22 cellular contexts compared by ENCODE assay signal in the genomic region with DNA sequence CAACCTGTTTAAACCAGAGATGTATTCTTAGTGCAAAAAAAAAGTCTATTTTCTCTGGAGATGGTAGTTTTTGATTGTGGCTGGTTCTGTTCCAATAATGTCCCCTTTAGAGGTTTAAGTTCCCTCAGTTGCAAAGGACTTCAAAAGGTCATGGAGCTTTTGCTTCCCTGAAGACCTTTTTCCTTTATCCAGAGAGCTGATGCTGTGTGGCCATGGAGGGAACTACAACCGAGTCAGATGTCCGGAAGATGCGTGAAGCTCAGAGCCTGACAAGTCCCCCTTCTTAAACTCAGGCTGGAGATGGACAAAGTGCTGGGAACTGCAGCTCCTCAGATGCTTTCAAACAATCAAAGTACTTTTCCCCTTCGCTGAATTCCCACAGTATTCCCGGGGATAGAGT.
DNase-seq lines count a peak whose midpoint lies in the region; ATAC-seq, FAIRE-seq and TF ChIP-seq lines count a peak whose summit lies in the region.
"Had no signal": no experiment of that assay in that cellular context is flagged by ENCODE, and none has a peak within 500 bp of the region (broad histone marks: within the 10 kb centered on the region; RNA-seq: fewer than 3 reads in every experiment).

No MANE protein-coding gene starts in this region.

- intact Hi-C loops in mammary epithelial cell (cut with micrococcal nuclease): no loop called here

- no peak overlapping the region for H3K4me2 ChIP-seq in mammary epithelial cell (ENCODE audit: insufficient read depth, low read depth, low read length)

- H2AFZ ChIP-seq in mammary epithelial cell (ENCODE audit: low read depth, low read length): no peak overlapping the region

- FAIRE-seq in urothelium cell line (lab: Jason Lieb, UNC): no peak
- FAIRE-seq in frontal cortex (lab: Jason Lieb, UNC): no peak
- FAIRE-seq: bronchial epithelial cell had no signal

- in situ Hi-C loops in T47D (cut with HindIII; ENCODE audit: low pct_unique_long_range_greater_than_20kb, low sequenced_read_pairs) (no loop called here), mammary epithelial cell (cut with MboI; ENCODE audit: low sequenced_read_pairs in 2 of 2) (no loop called here)

- no peak overlapping the region for H3K4me3 ChIP-seq in mammary epithelial cell (replicated peaks in 1 of 3; ENCODE audit: insufficient read depth in 1 of 3, low read depth in 2 of 3, low read length in 3 of 3)
- no peak overlapping the region for H3K4me3 ChIP-seq in epithelial cell of proximal tubule (ENCODE audit: low read depth, low read length)
- H3K4me3 ChIP-seq: psoas muscle had no signal

- WGBS in mammary epithelial cell (ENCODE audit: low coverage, missing lambda C conversion rate): 73% methylated on average over 5 of the region's 5 CpGs

- H3K36me3 ChIP-seq in mammary epithelial cell (ENCODE audit: insufficient read depth, low read length): no peaks in the 10 kb centered on the region

- H3K4me1 Mint-ChIP-seq in activated CD8-positive, alpha-beta T cell treated with anti-CD3 and anti-CD28 coated beads, Interleukin-2, amount 10 ng/mL, durations not matched to agents 7 days and 5 days (ENCODE audit: low read depth): no peaks in the 10 kb centered on the region

- no peaks in the 10 kb centered on the region for H3K27me3 ChIP-seq in mammary epithelial cell (ENCODE audit: insufficient read depth, low read length)

- no peaks in the 10 kb centered on the region for H3K79me2 ChIP-seq in mammary epithelial cell (ENCODE audit: insufficient read depth, low read length)

- dilution Hi-C loops in mammary epithelial cell (cut with HindIII; ENCODE audit: low sequenced_read_pairs): no loop called here

- no peaks in the 10 kb centered on the region for H3K36me3 Mint-ChIP-seq in activated CD8-positive, alpha-beta T cell treated with anti-CD3 and anti-CD28 coated beads, Interleukin-2, amount 10 ng/mL, durations not matched to agents 7 days and 5 days (ENCODE audit: low read depth)
- H3K36me3 Mint-ChIP-seq: activated naive CD4-positive, alpha-beta T cell treated with anti-CD3 and anti-CD28 coated beads, Interleukin-2, amount 50 U/mL, for 72 hours had no signal

- POLR2A ChIA-PET in activated CD8-positive, alpha-beta T cell treated with anti-CD3 and anti-CD28 coated beads, Interleukin-2, amount 10 ng/mL, durations not matched to agents 7 days and 5 days (lab: Charles Lee): no interaction called here

- ATAC-seq in activated CD8-positive, alpha-beta T cell treated with anti-CD3 and anti-CD28 coated beads, Interleukin-2, amount 10 ng/mL, durations not matched to agents 7 days and 5 days: no peak
- ATAC-seq: activated naive CD4-positive, alpha-beta T cell treated with anti-CD3 and anti-CD28 coated beads, Interleukin-2, amount 50 U/mL, for 72 hours; activated T-cell treated with anti-CD3 and anti-CD28 coated beads, Interleukin-2, amount 50 U/mL, for 4 hours; left ventricle myocardium superior; psoas muscle had no signal

- DNase-seq in T47D (ENCODE audit: low read depth in 1 of 2, low spot score in 1 of 2) (peak; percentile 37 to 64), mammary epithelial cell (no peak), RPMI8226 (peak; percentile 12), epithelial cell of proximal tubule (ENCODE audit: low read depth) (no peak), urothelium cell line (ENCODE audit: low spot score) (peak; percentile 31), frontal cortex (ENCODE audit: low spot score in 2 of 2) (no peak), GM19238 (ENCODE audit: insufficient read length, low spot score) (no peak)
- no peak for DNase-seq in activated CD8-positive, alpha-beta T cell treated with anti-CD3 and anti-CD28 coated beads, Interleukin-2, amount 10 ng/mL, durations not matched to agents 7 days and 5 days
- DNase-seq: activated CD4-positive, alpha-beta T cell treated with anti-CD3 and anti-CD28 coated beads, Interleukin-2, amount 50 U/mL, for 48 hours; activated T-cell treated with anti-CD3 and anti-CD28 coated beads, Interleukin-2, amount 50 U/mL, for 4 hours; effector CD4-positive, alpha-beta T cell; left ventricle myocardium superior; NCI-H2029; NCI-H69; psoas muscle; SHP77 treated with DMSO at 0.1 percent for 48 hours; stimulated activated CD4-positive, alpha-beta T cell treated with anti-CD3 and anti-CD28 coated beads, Interleukin-12 subunit alpha, Interleukin-12 subunit beta, amount 100 ng/mL, for 4 hours; stimulated activated naive CD4-positive, alpha-beta T cell treated with Interleukin-2 at 50 U/mL for 16 hours; T-helper 9 cell had no signal

- no peak overlapping the region for H3K27ac Mint-ChIP-seq in activated CD8-positive, alpha-beta T cell treated with anti-CD3 and anti-CD28 coated beads, Interleukin-2, amount 10 ng/mL, durations not matched to agents 7 days and 5 days
- H3K27ac Mint-ChIP-seq: activated naive CD4-positive, alpha-beta T cell treated with anti-CD3 and anti-CD28 coated beads, Interleukin-2, amount 50 U/mL, for 72 hours had no signal

- TF ChIP-seq CTCF in mammary epithelial cell (conservative IDR thresholded peaks at IDR 0.05 in 1 of 2, IDR thresholded peaks at IDR 0.05 in 1 of 2; ENCODE audit: extremely low read depth in 1 of 2, insufficient read depth in 1 of 2, low read depth in 1 of 2, low read length in 2 of 2): no peak
- peak; percentile 38 for TF ChIP-seq CTCF in epithelial cell of proximal tubule (conservative IDR thresholded peaks at IDR 0.05; ENCODE audit: low read depth, low read length)

- H3K27me3 Mint-ChIP-seq in activated CD8-positive, alpha-beta T cell treated with anti-CD3 and anti-CD28 coated beads, Interleukin-2, amount 10 ng/mL, durations not matched to agents 7 days and 5 days (ENCODE audit: low read depth): peaks cover 5% of the 10 kb centered on the region

- H3K4me1 ChIP-seq in mammary epithelial cell (ENCODE audit: insufficient read depth, low read length): no peaks in the 10 kb centered on the region
- H3K4me1 ChIP-seq: Caco-2, psoas muscle had no signal

- no peaks in the 10 kb centered on the region for H3K9me3 Mint-ChIP-seq in activated CD8-positive, alpha-beta T cell treated with anti-CD3 and anti-CD28 coated beads, Interleukin-2, amount 10 ng/mL, durations not matched to agents 7 days and 5 days (ENCODE audit: insufficient read depth)
- H3K9me3 Mint-ChIP-seq: activated naive CD4-positive, alpha-beta T cell treated with anti-CD3 and anti-CD28 coated beads, Interleukin-2, amount 50 U/mL, for 72 hours; activated T-cell treated with anti-CD3 and anti-CD28 coated beads, Interleukin-2, amount 50 U/mL, for 4 hours had no signal

- no peak overlapping the region for H3K4me3 Mint-ChIP-seq in activated CD8-positive, alpha-beta T cell treated with anti-CD3 and anti-CD28 coated beads, Interleukin-2, amount 10 ng/mL, durations not matched to agents 7 days and 5 days
- H3K4me3 Mint-ChIP-seq: activated T-cell treated with anti-CD3 and anti-CD28 coated beads, Interleukin-2, amount 50 U/mL, for 4 hours had no signal

- CTCF ChIA-PET in mammary epithelial cell (lab: Charles Lee; ENCODE audit: low non-redundant PET): no interaction called here
- CTCF ChIA-PET in activated CD8-positive, alpha-beta T cell treated with anti-CD3 and anti-CD28 coated beads, Interleukin-2, amount 10 ng/mL, durations not matched to agents 7 days and 5 days (lab: Charles Lee): interaction anchor here (1.1 kb wide), 1 partner anchor 16 kb away, joined by 3 read pairs; no protein-coding TSS in a partner anchor

- H3K9ac ChIP-seq in mammary epithelial cell (ENCODE audit: insufficient read depth, low read length): no peak overlapping the region

- no peak overlapping the region for H3K27ac ChIP-seq in mammary epithelial cell (ENCODE audit: insufficient read depth, low read depth, low read length)
- H3K27ac ChIP-seq: psoas muscle had no signal

- no TSS peak for BruUV-seq in mammary epithelial cell (replicated peaks; lab: Mats Ljungman, UMichigan)

- H3K9me3 ChIP-seq in mammary epithelial cell (replicated peaks; ENCODE audit: insufficient read depth, low read length): peaks cover 26% of the 10 kb centered on the region
- H3K9me3 ChIP-seq: Caco-2, psoas muscle had no signal

- no peaks in the 10 kb centered on the region for H4K20me1 ChIP-seq in mammary epithelial cell (ENCODE audit: insufficient read depth, low read length)

Comparison
In these comparisons a context has a peak if more than half of its experiments do, and no peak if none do; other contexts are left out.
1. DNase-seq: peak in T47D (2 of 2), RPMI8226 (single experiment) and urothelium cell line (single experiment); none in mammary epithelial cell (single experiment), epithelial cell of proximal tubule (single experiment), frontal cortex (0 of 2), GM19238 (single experiment) and activated CD8-positive, alpha-beta T cell treated with anti-CD3 and anti-CD28 coated beads, Interleukin-2, amount 10 ng/mL, durations not matched to agents 7 days and 5 days (single experiment).